In genomic region chr15:46126581-46126980, GRCh38 we compare ENCODE assay signal across 31 cellular contexts.
A peak's percentile ranks its signal among the peaks of the same experiment; 100 is the strongest.
DNase-seq lines count a peak whose midpoint lies in the region; ATAC-seq and TF ChIP-seq lines count a peak whose summit lies in the region.
"Had no signal": no experiment of that assay in that cellular context is flagged by ENCODE, and none has a peak within 500 bp of the region (broad histone marks: within the 10 kb centered on the region; RNA-seq: fewer than 3 reads in every experiment).

No MANE protein-coding gene starts in this region.

- H3K4me1 Mint-ChIP-seq in activated T-cell treated with anti-CD3 and anti-CD28 coated beads, Interleukin-2, amount 50 U/mL, for 72 hours (ENCODE audit: low read depth) = no peaks in the 10 kb centered on the region
- H3K4me1 Mint-ChIP-seq: CD4-positive, CD25-positive, alpha-beta regulatory T cell had no signal

- WGBS in mammary epithelial cell (ENCODE audit: low coverage, missing lambda C conversion rate) = 27% methylated on average over 3 of the region's 3 CpGs

- H2AFZ ChIP-seq in mammary epithelial cell (ENCODE audit: low read depth, low read length) = no peak overlapping the region

- no peaks in the 10 kb centered on the region for H3K27me3 Mint-ChIP-seq in activated T-cell treated with anti-CD3 and anti-CD28 coated beads, Interleukin-2, amount 50 U/mL, for 72 hours (ENCODE audit: low read depth)
- H3K27me3 Mint-ChIP-seq: CD4-positive, CD25-positive, alpha-beta regulatory T cell had no signal

- no peak for TF ChIP-seq CTCF in mammary epithelial cell (conservative IDR thresholded peaks at IDR 0.05 in 1 of 2, IDR thresholded peaks at IDR 0.05 in 1 of 2; ENCODE audit: extremely low read depth in 1 of 2, insufficient read depth in 1 of 2, low read depth in 1 of 2, low read length in 2 of 2)
- no peak for TF ChIP-seq CTCF in breast epithelium (IDR thresholded peaks at IDR 0.05)
- TF ChIP-seq CTCF in RWPE2 (IDR thresholded peaks at IDR 0.05; ENCODE audit: poor library complexity, severe bottlenecking) = no peak

- no peaks in the 10 kb centered on the region for H3K4me1 ChIP-seq in mammary epithelial cell (ENCODE audit: insufficient read depth, low read length)
- no peaks in the 10 kb centered on the region for H3K4me1 ChIP-seq in breast epithelium
- H3K4me1 ChIP-seq in RWPE2 (ENCODE audit: insufficient read depth, poor library complexity, severe bottlenecking) = peaks cover 16% of the 10 kb centered on the region
- H3K4me1 ChIP-seq: heart left ventricle, Peyer's patch, stomach, tibial artery, vagina had no signal

- no peak for ATAC-seq in RWPE2 (ENCODE audit: low read depth)
- ATAC-seq in activated T-cell treated with anti-CD3 and anti-CD28 coated beads, Interleukin-2, amount 50 U/mL, for 72 hours (replicated peaks in 1 of 2) = no peak
- ATAC-seq: GM12878, heart left ventricle, left ventricle myocardium superior, right cardiac atrium had no signal

- in situ Hi-C loops in mammary epithelial cell (cut with MboI; ENCODE audit: low sequenced_read_pairs in 2 of 2) = no loop called here

- no peaks in the 10 kb centered on the region for H3K79me2 ChIP-seq in mammary epithelial cell (ENCODE audit: insufficient read depth, low read length)

- H3K27me3 ChIP-seq in mammary epithelial cell (ENCODE audit: insufficient read depth, low read length) (no peaks in the 10 kb centered on the region), breast epithelium (no peaks in the 10 kb centered on the region), RWPE2 (ENCODE audit: insufficient read depth, poor library complexity, severe bottlenecking) (no peaks in the 10 kb centered on the region)
- H3K27me3 ChIP-seq: cardiac muscle cell, heart left ventricle, Peyer's patch, stomach, tibial artery, vagina had no signal

- H3K9ac ChIP-seq in mammary epithelial cell (ENCODE audit: insufficient read depth, low read length) = no peak overlapping the region

- CTCF ChIA-PET in mammary epithelial cell (lab: Charles Lee; ENCODE audit: low non-redundant PET) = no interaction called here

- H3K36me3 ChIP-seq in mammary epithelial cell (ENCODE audit: insufficient read depth, low read length) = no peaks in the 10 kb centered on the region
- no peaks in the 10 kb centered on the region for H3K36me3 ChIP-seq in breast epithelium
- H3K36me3 ChIP-seq in RWPE2 (ENCODE audit: low read depth) = no peaks in the 10 kb centered on the region
- H3K36me3 ChIP-seq: cardiac muscle cell, heart left ventricle, Peyer's patch, stomach, tibial artery, vagina, WERI-Rb-1 had no signal

- H3K4me3 Mint-ChIP-seq in activated T-cell treated with anti-CD3 and anti-CD28 coated beads, Interleukin-2, amount 50 U/mL, for 72 hours = no peak overlapping the region
- H3K4me3 Mint-ChIP-seq: CD4-positive, CD25-positive, alpha-beta regulatory T cell; H9 had no signal

- BruUV-seq in mammary epithelial cell (replicated peaks; lab: Mats Ljungman, UMichigan) = no TSS peak

- no peak for TF ChIP-seq POLR2A in breast epithelium (IDR thresholded peaks at IDR 0.05)

- intact Hi-C loops in mammary epithelial cell (cut with micrococcal nuclease) = no loop called here
- intact Hi-C loops in breast epithelium (cut with DNase I; ENCODE audit: low total_unique reads) = no loop called here

- no peaks in the 10 kb centered on the region for H3K36me3 Mint-ChIP-seq in activated T-cell treated with anti-CD3 and anti-CD28 coated beads, Interleukin-2, amount 50 U/mL, for 72 hours (ENCODE audit: insufficient read depth in 2 of 2)
- H3K36me3 Mint-ChIP-seq: CD4-positive, CD25-positive, alpha-beta regulatory T cell had no signal

- H3K4me3 ChIP-seq in mammary epithelial cell (replicated peaks in 1 of 3; ENCODE audit: insufficient read depth in 1 of 3, low read depth in 2 of 3, low read length in 3 of 3) = no peak overlapping the region
- no peak overlapping the region for H3K4me3 ChIP-seq in breast epithelium
- no peak overlapping the region for H3K4me3 ChIP-seq in RWPE2 (ENCODE audit: severe bottlenecking)
- H3K4me3 ChIP-seq: cardiac muscle cell, GM12878, heart left ventricle, Peyer's patch, stomach, tibial artery, vagina had no signal

- H3K9me3 Mint-ChIP-seq in activated T-cell treated with anti-CD3 and anti-CD28 coated beads, Interleukin-2, amount 50 U/mL, for 72 hours = peaks cover 4 to 13% of the 10 kb centered on the region in 2 donors

- dilution Hi-C loops in mammary epithelial cell (cut with HindIII; ENCODE audit: low sequenced_read_pairs) = no loop called here

- H3K9me3 ChIP-seq in mammary epithelial cell (replicated peaks; ENCODE audit: insufficient read depth, low read length) (peaks cover 14% of the 10 kb centered on the region), breast epithelium (peaks cover 0 to 12% of the 10 kb centered on the region in 2 donors), RWPE2 (ENCODE audit: severe bottlenecking) (peaks cover 11% of the 10 kb centered on the region)

- DNase-seq in mammary epithelial cell (peak; percentile 1), breast epithelium (ENCODE audit: low spot score in 2 of 2) (no peak), RWPE2 (ENCODE audit: low spot score) (no peak), fibroblast of peridontal ligament (ENCODE audit: extremely low read depth) (peak; percentile 24), stromal cell of bone marrow (ENCODE audit: low read depth) (peak; percentile 70), retina (no peak)
- DNase-seq in activated T-cell treated with anti-CD3 and anti-CD28 coated beads, Interleukin-2, amount 50 U/mL, for 72 hours = no peak
- DNase-seq in stimulated activated CD4-positive, alpha-beta T cell treated with anti-CD3 and anti-CD28 coated beads, Interleukin-1b, Interleukin-23, amount 100 ng/mL, for 48 hours = no peak
- DNase-seq: activated CD4-positive, alpha-beta T cell treated with anti-CD3 and anti-CD28 coated beads for 48 hours; activated naive CD4-positive, alpha-beta T cell treated with anti-CD3 and anti-CD28 coated beads, Interleukin-2, amount 50 U/mL, for 16 hours; AML-193; amygdala; CD4-positive, CD25-positive, alpha-beta regulatory T cell; H9; heart left ventricle; kidney; left ventricle myocardium superior; NCI-H1105 treated with DMSO at 0.1 percent for 48 hours; NCI-H2029; NCI-H524 treated with DMSO at 0.1 percent for 48 hours; Peyer's patch; right cardiac atrium; SIG-M5; stimulated activated CD4-positive, alpha-beta T cell treated with anti-CD3 and anti-CD28 coated beads, Interleukin-2, amount 100 ng/mL, for 48 hours; stomach; tibial artery; WERI-Rb-1 had no signal

- no peaks in the 10 kb centered on the region for H4K20me1 ChIP-seq in mammary epithelial cell (ENCODE audit: insufficient read depth, low read length)

- H3K27ac ChIP-seq in mammary epithelial cell (ENCODE audit: insufficient read depth, low read depth, low read length) (no peak overlapping the region), breast epithelium (no peak overlapping the region), RWPE2 (ENCODE audit: poor library complexity, severe bottlenecking) (peak overlapping the region; percentile 96)
- H3K27ac ChIP-seq: cardiac muscle cell, heart left ventricle, Peyer's patch, stomach, tibial artery, vagina, WERI-Rb-1 had no signal

- no peak overlapping the region for H3K27ac Mint-ChIP-seq in activated T-cell treated with anti-CD3 and anti-CD28 coated beads, Interleukin-2, amount 50 U/mL, for 72 hours
- H3K27ac Mint-ChIP-seq: activated T-helper 2 cell treated with anti-CD3 and anti-CD28 coated beads, Interferon-gamma antibody, Interleukin-2, Interleukin-4, amounts not matched to agents 10 μg/mL and 5 μg/mL and 100 μg/mL, durations not matched to agents 14 hours and 24 hours and 36 hours; CD4-positive, CD25-positive, alpha-beta regulatory T cell; H9 had no signal

- no peak overlapping the region for H3K4me2 ChIP-seq in mammary epithelial cell (ENCODE audit: insufficient read depth, low read depth, low read length)

Comparison
In these comparisons a context has a peak if more than half of its experiments do, and no peak if none do; other contexts are left out.
1. DNase-seq: peak in mammary epithelial cell (single experiment), fibroblast of peridontal ligament (single experiment) and stromal cell of bone marrow (single experiment); none in breast epithelium (0 of 2), RWPE2 (single experiment), activated T-cell treated with anti-CD3 and anti-CD28 coated beads, Interleukin-2, amount 50 U/mL, for 72 hours (0 of 2), retina (single experiment) and stimulated activated CD4-positive, alpha-beta T cell treated with anti-CD3 and anti-CD28 coated beads, Interleukin-1b, Interleukin-23, amount 100 ng/mL, for 48 hours (single experiment).